Comparison of ENCODE assay signal across 27 cellular contexts in the genomic region with DNA sequence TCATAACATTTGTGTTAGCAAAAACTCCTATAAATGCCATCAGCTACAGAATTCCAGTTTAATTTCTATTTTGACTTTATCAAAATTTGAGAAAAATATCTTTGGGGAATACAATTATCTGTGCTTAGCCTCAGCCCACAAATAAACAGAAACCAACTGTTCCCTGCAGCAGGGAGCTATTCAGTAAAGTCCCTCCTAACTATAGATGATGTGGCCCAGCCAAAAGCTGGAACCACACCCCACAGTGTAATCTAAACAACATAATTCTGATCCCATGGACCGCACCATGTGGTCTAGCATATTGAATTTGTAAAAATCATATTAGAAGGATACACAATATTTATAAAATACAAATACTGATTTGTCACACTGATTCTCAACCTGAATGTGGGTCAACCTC.
"Had no signal": no experiment of that assay in that cellular context is flagged by ENCODE, and none has a peak within 500 bp of the region (broad histone marks: within the 10 kb centered on the region; RNA-seq: fewer than 3 reads in every experiment).

No MANE protein-coding gene starts in this region.

- DNase-seq: activated B cell treated with CpG ODN at 0.5 μM for 24 hours; activated CD4-positive, alpha-beta T cell treated with anti-CD3 and anti-CD28 coated beads for 48 hours; activated CD4-positive, alpha-beta T cell treated with anti-CD3 and anti-CD28 coated beads, Interleukin-2, amount 50 U/mL, for 1 hour; activated CD4-positive, alpha-beta T cell treated with anti-CD3 and anti-CD28 coated beads, Interleukin-2, amount 50 U/mL, for 48 hours; activated CD8-positive, alpha-beta memory T cell treated with anti-CD3 and anti-CD28 coated beads for 24 hours; activated CD8-positive, alpha-beta T cell treated with anti-CD3 and anti-CD28 coated beads for 36 hours; activated effector memory CD4-positive, alpha-beta T cell treated with anti-CD3 and anti-CD28 coated beads, Interleukin-2, amount 50 U/mL, for 16 hours; activated naive CD4-positive, alpha-beta T cell treated with anti-CD3 and anti-CD28 coated beads for 36 hours; activated naive CD8-positive, alpha-beta T cell treated with anti-CD3 and anti-CD28 coated beads for 36 hours; activated naive CD8-positive, alpha-beta T cell treated with anti-CD3 and anti-CD28 coated beads, Interleukin-2, amount 50 U/mL, for 24 hours; activated T-cell treated with anti-CD3 and anti-CD28 coated beads, Interleukin-2, amount 50 U/mL, for 1 hour; activated T-cell treated with anti-CD3 and anti-CD28 coated beads, Interleukin-2, amount 50 U/mL, for 48 hours; amygdala; aorta; body of pancreas; caudate nucleus; effector CD8-positive, alpha-beta T cell; foreskin keratinocyte; gastrocnemius medialis; glutamatergic neuron; T-helper 1 cell; T-helper 17 cell; T1000; WERI-Rb-1 had no signal

- H3K4me3 ChIP-seq: adrenal gland, body of pancreas, gastrocnemius medialis had no signal

- H3K27ac ChIP-seq: adrenal gland, body of pancreas, foreskin keratinocyte, gastrocnemius medialis, WERI-Rb-1 had no signal

- H3K4me1 ChIP-seq: adrenal gland, body of pancreas, foreskin keratinocyte, gastrocnemius medialis had no signal

- ATAC-seq: activated CD4-positive, CD25-positive, alpha-beta regulatory T cell treated with anti-CD3 and anti-CD28 coated beads, Interleukin-2, amount 50 U/mL, for 24 hours; activated CD8-positive, alpha-beta T cell treated with anti-CD3 and anti-CD28 coated beads for 36 hours; activated naive CD8-positive, alpha-beta T cell treated with anti-CD3 and anti-CD28 coated beads, Interleukin-2, amount 50 U/mL, for 24 hours; body of pancreas; esophagus mucosa; foreskin keratinocyte; gastrocnemius medialis; T-helper 17 cell had no signal

- H3K36me3 ChIP-seq: adrenal gland, gastrocnemius medialis, WERI-Rb-1 had no signal

- H3K27me3 ChIP-seq: foreskin keratinocyte, gastrocnemius medialis had no signal

- H3K9me3 ChIP-seq: adrenal gland, body of pancreas, gastrocnemius medialis had no signal
